Comparison of ENCODE assay signal across 1 cellular context in genomic region chr18:62784338-62784965, GRCh38.
TF ChIP-seq lines count a peak whose summit lies in the region.

No MANE protein-coding gene starts in this region.

TF ChIP-seq in GM23338, 12 proteins besides CTCF, POLR2A, EP300 and RAD21 (continued from another document):
- TF ChIP-seq ZNF462 (CRISPR knock-in tag; IDR thresholded peaks at IDR 0.05) (no peak), STAT1 (IDR thresholded peaks at IDR 0.05; ENCODE audit: unreplicated experiment) (no peak), CREB1 (CRISPR knock-in tag; IDR thresholded peaks at IDR 0.05; ENCODE audit: low read depth) (no peak), POLR2AphosphoS5 (IDR thresholded peaks at IDR 0.05; ENCODE audit: low read depth) (no peak)
